ENCODE assay signal across 6 cellular contexts in the genomic region with DNA sequence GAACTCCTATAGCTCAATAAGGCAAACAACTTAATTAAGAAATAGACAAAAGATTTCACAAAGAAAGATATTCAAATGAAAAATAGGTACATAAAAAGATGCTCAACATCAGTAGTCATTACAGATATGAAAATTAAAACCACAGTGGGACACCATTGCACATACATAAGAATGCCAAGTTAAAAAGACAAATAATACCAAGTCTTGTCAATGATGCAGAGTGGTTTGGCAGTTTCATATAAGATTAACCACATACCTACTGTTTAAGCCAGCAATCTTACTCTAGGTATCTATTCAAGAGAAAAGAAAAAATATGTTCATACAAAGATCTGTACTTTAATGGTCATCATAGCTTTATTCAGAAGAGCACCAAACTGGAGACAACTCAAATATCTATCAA.
"Had no signal": no experiment of that assay in that cellular context is flagged by ENCODE, and none has a peak within 500 bp of the region (broad histone marks: within the 10 kb centered on the region; RNA-seq: fewer than 3 reads in every experiment).

No MANE protein-coding gene starts in this region.

- H3K4me3 Mint-ChIP-seq: H9, HFFc6 had no signal

- ATAC-seq: K562 had no signal

- H3K4me1 Mint-ChIP-seq: H9 had no signal

- H3K27ac Mint-ChIP-seq: H9, HFFc6 had no signal

- DNase-seq: GM23248, H9, HCEC 1CT, HFFc6, IMR-90 had no signal

- H3K9me3 Mint-ChIP-seq: HFFc6 had no signal

- H3K4me3 ChIP-seq: GM23248, K562 had no signal

- H3K27ac ChIP-seq: GM23248 had no signal
